9 cellular contexts compared by ENCODE assay signal in genomic region chr16:85245307-85246172, GRCh38.
DNase-seq lines count a peak whose midpoint lies in the region; ATAC-seq and FAIRE-seq lines count a peak whose summit lies in the region.
"Had no signal": no experiment of that assay in that cellular context is flagged by ENCODE, and none has a peak within 500 bp of the region (broad histone marks: within the 10 kb centered on the region; RNA-seq: fewer than 3 reads in every experiment).

No MANE protein-coding gene starts in this region.

- H3K4me1 Mint-ChIP-seq in activated naive CD4-positive, alpha-beta T cell treated with anti-CD3 and anti-CD28 coated beads, Interleukin-2, amount 10 ng/mL, durations not matched to agents 7 days and 5 days: no peaks in the 10 kb centered on the region

- DNase-seq in COLO668 (lab: John Stamatoyannopoulos, UW; ENCODE audit: unreplicated experiment): peak; percentile 56
- DNase-seq in HTR-8/SVneo (ENCODE audit: insufficient read length, low spot score): peak; percentile 86
- DNase-seq in RPMI8226: peak; percentile 50
- peak; percentile 64 for DNase-seq in activated naive CD4-positive, alpha-beta T cell treated with anti-CD3 and anti-CD28 coated beads, Interleukin-2, amount 10 ng/mL, durations not matched to agents 7 days and 5 days
- DNase-seq in glomerular visceral epithelial cell (ENCODE audit: extremely low spot score): peak; percentile 49
- DNase-seq in renal cortical epithelial cell (ENCODE audit: low read depth): peak; percentile 28

- no peaks in the 10 kb centered on the region for H3K36me3 Mint-ChIP-seq in activated naive CD4-positive, alpha-beta T cell treated with anti-CD3 and anti-CD28 coated beads, Interleukin-2, amount 10 ng/mL, durations not matched to agents 7 days and 5 days

- H3K27ac Mint-ChIP-seq in activated naive CD4-positive, alpha-beta T cell treated with anti-CD3 and anti-CD28 coated beads, Interleukin-2, amount 10 ng/mL, durations not matched to agents 7 days and 5 days: no peak overlapping the region
- H3K27ac Mint-ChIP-seq: stimulated activated naive CD8-positive, alpha-beta T cell treated with anti-CD3 and anti-CD28 coated beads, Interleukin-15, Interleukin-2, amounts not matched to agents 100 ng/mL and 50 ng/mL, for 24 hours had no signal

- no peak for FAIRE-seq in HTR-8/SVneo (lab: Jason Lieb, UNC)

- H3K9me3 Mint-ChIP-seq in activated naive CD4-positive, alpha-beta T cell treated with anti-CD3 and anti-CD28 coated beads, Interleukin-2, amount 10 ng/mL, durations not matched to agents 7 days and 5 days: no peaks in the 10 kb centered on the region
- H3K9me3 Mint-ChIP-seq: stimulated activated naive CD8-positive, alpha-beta T cell treated with anti-CD3 and anti-CD28 coated beads, Interleukin-15, Interleukin-2, amounts not matched to agents 100 ng/mL and 50 ng/mL, for 24 hours had no signal

- CTCF ChIA-PET in activated naive CD4-positive, alpha-beta T cell treated with anti-CD3 and anti-CD28 coated beads, Interleukin-2, amount 10 ng/mL, durations not matched to agents 7 days and 5 days (lab: Charles Lee): interaction anchor here (0.6 to 1.7 kb wide), 21 partner anchors 8 to 1816 kb away, joined by 3 to 13 read pairs (median 3); no protein-coding TSS in a partner anchor

- peaks cover 30% of the 10 kb centered on the region for H3K27me3 Mint-ChIP-seq in activated naive CD4-positive, alpha-beta T cell treated with anti-CD3 and anti-CD28 coated beads, Interleukin-2, amount 10 ng/mL, durations not matched to agents 7 days and 5 days

- H3K4me3 Mint-ChIP-seq in activated naive CD4-positive, alpha-beta T cell treated with anti-CD3 and anti-CD28 coated beads, Interleukin-2, amount 10 ng/mL, durations not matched to agents 7 days and 5 days: no peak overlapping the region
- H3K4me3 Mint-ChIP-seq: stimulated activated naive CD8-positive, alpha-beta T cell treated with anti-CD3 and anti-CD28 coated beads, Interleukin-15, Interleukin-2, amounts not matched to agents 100 ng/mL and 50 ng/mL, for 24 hours had no signal

- no peak for ATAC-seq in HG03039 (IDR thresholded peaks at IDR 0.05; ENCODE audit: unreplicated experiment)
- ATAC-seq in GM21367 (IDR thresholded peaks at IDR 0.05; ENCODE audit: unreplicated experiment): no peak

Comparison
In these comparisons a context has a peak if more than half of its experiments do, and no peak if none do; other contexts are left out.
1. DNase-seq: peak in every context shown above with its lines; median percentile 86 in HTR-8/SVneo; 64 in activated naive CD4-positive, alpha-beta T cell treated with anti-CD3 and anti-CD28 coated beads, Interleukin-2, amount 10 ng/mL, durations not matched to agents 7 days and 5 days; 56 in COLO668; 50 in RPMI8226; 49 in glomerular visceral epithelial cell; 28 in renal cortical epithelial cell.